ENCODE assay signal across 15 cellular contexts in the genomic region with DNA sequence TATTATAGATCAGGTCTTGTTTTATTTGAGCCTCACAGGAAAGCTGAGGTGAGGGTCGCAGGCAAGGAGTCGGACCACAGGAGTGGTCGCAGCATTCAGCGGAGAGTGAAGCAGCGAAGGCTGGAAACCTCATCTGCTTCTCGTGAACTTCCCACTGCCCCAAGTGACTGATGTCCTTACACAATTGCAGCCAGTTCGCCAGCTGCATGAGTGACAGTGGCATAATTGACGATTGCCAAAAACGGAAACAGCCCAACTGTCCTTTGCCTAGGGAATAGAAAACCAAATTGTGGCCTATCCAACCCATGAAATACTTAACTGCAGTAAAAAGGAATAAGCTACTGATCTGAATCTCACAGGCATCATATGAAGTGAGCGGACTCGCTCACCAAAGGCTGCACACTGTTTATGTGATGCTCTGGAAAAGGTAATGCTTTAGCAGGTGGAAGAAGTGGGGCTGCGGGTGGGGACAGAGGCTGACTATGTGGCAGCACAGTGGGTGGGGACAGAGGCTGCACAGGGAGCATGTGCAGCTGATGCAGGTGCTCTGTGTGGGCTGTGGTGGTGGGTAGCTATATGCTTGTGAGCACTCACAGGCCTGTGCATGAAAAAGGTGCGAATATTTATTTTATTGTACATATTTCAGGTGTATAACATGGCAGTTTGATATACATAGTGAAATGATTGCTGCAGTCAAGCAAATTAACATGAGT. TPM values are rescaled to one million over a fixed set of nuclear protein-coding genes. Genes with fewer than 3 reads are reported as not detected.
"Had no signal": no experiment of that assay in that cellular context is flagged by ENCODE, and none has a peak within 500 bp of the region (broad histone marks: within the 10 kb centered on the region; RNA-seq: fewer than 3 reads in every experiment).

No MANE protein-coding gene starts in this region.

- H3K27me3 ChIP-seq: breast epithelium, thyroid gland, vagina had no signal

- H3K4me3 ChIP-seq: breast epithelium, esophagus muscularis mucosa, lower lobe of right lung, thyroid gland, vagina had no signal

- DNase-seq: activated CD4-positive, alpha-beta memory T cell treated with anti-CD3 and anti-CD28 coated beads for 36 hours; activated naive CD4-positive, alpha-beta T cell; aorta; lower lobe of right lung; right cardiac atrium; small intestine; thyroid gland had no signal

- H3K27ac ChIP-seq: breast epithelium, esophagus muscularis mucosa, lower lobe of right lung, thyroid gland, vagina had no signal

- H3K9me3 ChIP-seq: breast epithelium, esophagus muscularis mucosa, lower lobe of right lung, thyroid gland, vagina had no signal

- H3K4me3 Mint-ChIP-seq: activated CD4-positive, alpha-beta memory T cell treated with anti-CD3 and anti-CD28 coated beads for 36 hours; mesothelial cell of epicardium had no signal

- ATAC-seq: activated CD4-positive, CD25-positive, alpha-beta regulatory T cell treated with anti-CD3 and anti-CD28 coated beads, Interleukin-2, amount 50 U/mL, for 24 hours; lower lobe of right lung; right cardiac atrium had no signal

- FAIRE-seq: endometrium, small intestine had no signal

- H3K4me1 ChIP-seq: breast epithelium, esophagus muscularis mucosa, thyroid gland, vagina had no signal

- H3K36me3 Mint-ChIP-seq: activated CD4-positive, alpha-beta memory T cell treated with anti-CD3 and anti-CD28 coated beads for 36 hours; mesothelial cell of epicardium had no signal

- H3K9me3 Mint-ChIP-seq: activated CD4-positive, alpha-beta memory T cell treated with anti-CD3 and anti-CD28 coated beads for 36 hours; mesothelial cell of epicardium had no signal

- H3K36me3 ChIP-seq: breast epithelium, esophagus muscularis mucosa, lower lobe of right lung, thyroid gland, vagina had no signal

RNA-seq across cellular contexts. Expression of a gene that starts 46.2 kb away (rescaled TPM):
- total RNA-seq: activated CD4-positive, alpha-beta memory T cell treated with anti-CD3 and anti-CD28 coated beads for 36 hours; aorta; breast epithelium; chondrocyte; esophagus muscularis mucosa; fibroblast of villous mesenchyme; lower lobe of right lung; mesothelial cell of epicardium; right cardiac atrium; thyroid gland; vagina had no signal
- polyA plus RNA-seq: aorta, right cardiac atrium, small intestine had no signal
